Comparison of ENCODE assay signal across 19 cellular contexts in the genomic region with DNA sequence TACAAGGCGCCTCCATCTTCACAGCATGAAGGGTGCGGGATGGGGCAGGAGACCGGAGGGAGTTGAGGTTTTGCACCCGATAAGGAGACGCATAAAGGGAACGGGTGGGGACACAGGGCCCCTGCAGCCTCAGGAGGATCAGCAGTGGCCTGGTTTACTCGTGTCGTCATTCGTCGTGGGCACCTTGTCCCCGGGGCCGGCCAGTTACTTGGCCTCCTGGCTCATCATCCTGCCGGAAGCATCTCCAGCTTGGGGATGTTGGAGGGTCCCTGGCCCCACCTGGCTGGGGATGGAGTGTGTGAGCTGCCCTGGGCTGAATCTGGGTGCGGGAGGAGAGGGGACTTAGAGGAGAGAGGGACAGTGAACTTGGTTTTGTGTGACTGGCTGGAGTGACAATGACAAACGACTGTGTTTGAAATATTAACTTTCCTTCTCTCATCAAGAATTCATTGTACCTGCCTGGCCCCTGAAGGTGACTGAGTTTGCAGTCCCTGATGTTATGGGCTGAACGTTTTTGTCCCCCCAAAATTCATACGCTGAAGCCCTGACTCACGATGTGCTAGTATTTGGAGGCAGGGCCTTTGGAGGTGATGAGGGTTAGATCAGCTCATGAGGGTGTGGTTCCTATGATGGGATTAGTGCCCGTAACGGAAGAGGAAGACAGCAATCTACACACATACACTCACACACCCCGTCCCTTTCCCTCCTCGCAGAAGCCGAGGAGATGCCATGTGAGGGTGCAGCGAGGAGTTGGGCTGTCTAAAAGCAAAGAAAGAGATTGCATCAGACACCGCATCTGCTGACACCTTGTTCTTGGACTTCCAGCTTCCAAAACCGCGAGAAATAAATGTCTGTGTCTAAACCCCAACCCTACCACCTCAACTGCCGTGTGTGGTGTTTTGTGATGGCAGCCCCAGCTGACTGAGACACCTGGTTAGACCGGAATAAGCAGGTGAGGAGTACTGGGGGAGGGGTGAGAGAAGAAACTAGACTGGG.
"Had no signal": no experiment of that assay in that cellular context is flagged by ENCODE, and none has a peak within 500 bp of the region (broad histone marks: within the 10 kb centered on the region; RNA-seq: fewer than 3 reads in every experiment).

No MANE protein-coding gene starts in this region.

- H3K9me3 Mint-ChIP-seq: activated B cell treated with CpG ODN at 0.5 μM for 24 hours; activated naive CD4-positive, alpha-beta T cell treated with anti-CD3 and anti-CD28 coated beads, Interleukin-2, amount 50 U/mL, for 24 hours; activated T-cell treated with anti-CD3 and anti-CD28 coated beads, Interleukin-2, amount 50 U/mL, for 4 hours; stimulated activated naive CD8-positive, alpha-beta T cell treated with anti-CD3 and anti-CD28 coated beads, Interleukin-15, amount 100 ng/mL, for 72 hours; T-helper 2 cell treated with Interferon-gamma antibody and Interleukin-4, amounts not matched to agents 5 μg/mL and 100 μg/mL, for 36 hours had no signal

- H3K27ac Mint-ChIP-seq: activated B cell treated with CpG ODN at 0.5 μM for 24 hours; activated CD8-positive, alpha-beta T cell treated with anti-CD3 and anti-CD28 coated beads, Interleukin-2, amount 10 ng/mL, durations not matched to agents 7 days and 5 days; activated naive CD4-positive, alpha-beta T cell treated with anti-CD3 and anti-CD28 coated beads, Interleukin-2, amount 50 U/mL, for 24 hours; neural progenitor cell; T-helper 2 cell treated with Interferon-gamma antibody and Interleukin-4, amounts not matched to agents 5 μg/mL and 100 μg/mL, for 36 hours had no signal

- DNase-seq: activated B cell treated with CpG ODN at 0.5 μM for 24 hours; activated CD4-positive, alpha-beta T cell treated with anti-CD3 and anti-CD28 coated beads for 48 hours; activated CD8-positive, alpha-beta memory T cell treated with anti-CD3 and anti-CD28 coated beads, Interleukin-2, amount 50 U/mL, for 4 hours; activated CD8-positive, alpha-beta T cell treated with anti-CD3 and anti-CD28 coated beads, Interleukin-2, amount 10 ng/mL, durations not matched to agents 7 days and 5 days; activated gamma-delta T cell; activated T-cell treated with anti-CD3 and anti-CD28 coated beads, Interleukin-2, amount 50 U/mL, for 4 hours; erythroblast; heart right ventricle; kidney glomerular epithelial cell; left ventricle myocardium inferior; psoas muscle; right cardiac atrium; stimulated activated CD4-positive, alpha-beta T cell treated with anti-CD3 and anti-CD28 coated beads, Interleukin-15, amount 100 ng/mL, for 24 hours; stimulated activated CD4-positive, alpha-beta T cell treated with anti-CD3 and anti-CD28 coated beads, Interleukin-2, amount 100 ng/mL, for 48 hours; stimulated activated naive CD8-positive, alpha-beta T cell treated with anti-CD3 and anti-CD28 coated beads, Interleukin-15, amount 100 ng/mL, for 72 hours; upper lobe of right lung had no signal

- H3K4me1 Mint-ChIP-seq: activated naive CD4-positive, alpha-beta T cell treated with anti-CD3 and anti-CD28 coated beads, Interleukin-2, amount 50 U/mL, for 24 hours; stimulated activated naive CD8-positive, alpha-beta T cell treated with anti-CD3 and anti-CD28 coated beads, Interleukin-15, amount 100 ng/mL, for 72 hours had no signal

- ATAC-seq: activated CD8-positive, alpha-beta T cell treated with anti-CD3 and anti-CD28 coated beads, Interleukin-2, amount 10 ng/mL, durations not matched to agents 7 days and 5 days; activated T-cell treated with anti-CD3 and anti-CD28 coated beads, Interleukin-2, amount 50 U/mL, for 4 hours; heart right ventricle; psoas muscle; right cardiac atrium; stimulated activated naive CD8-positive, alpha-beta T cell treated with anti-CD3 and anti-CD28 coated beads, Interleukin-15, amount 100 ng/mL, for 72 hours; upper lobe of right lung had no signal

- H3K36me3 Mint-ChIP-seq: activated naive CD4-positive, alpha-beta T cell treated with anti-CD3 and anti-CD28 coated beads, Interleukin-2, amount 50 U/mL, for 24 hours; neural progenitor cell had no signal

- H3K4me3 Mint-ChIP-seq: activated B cell treated with CpG ODN at 0.5 μM for 24 hours; activated CD8-positive, alpha-beta T cell treated with anti-CD3 and anti-CD28 coated beads, Interleukin-2, amount 10 ng/mL, durations not matched to agents 7 days and 5 days; activated naive CD4-positive, alpha-beta T cell treated with anti-CD3 and anti-CD28 coated beads, Interleukin-2, amount 50 U/mL, for 24 hours; activated T-cell treated with anti-CD3 and anti-CD28 coated beads, Interleukin-2, amount 50 U/mL, for 4 hours; neural progenitor cell; stimulated activated naive CD8-positive, alpha-beta T cell treated with anti-CD3 and anti-CD28 coated beads, Interleukin-15, amount 100 ng/mL, for 72 hours; T-helper 2 cell treated with Interferon-gamma antibody and Interleukin-4, amounts not matched to agents 5 μg/mL and 100 μg/mL, for 36 hours had no signal
